ENCODE assay signal across 1 cellular context in the genomic region with DNA sequence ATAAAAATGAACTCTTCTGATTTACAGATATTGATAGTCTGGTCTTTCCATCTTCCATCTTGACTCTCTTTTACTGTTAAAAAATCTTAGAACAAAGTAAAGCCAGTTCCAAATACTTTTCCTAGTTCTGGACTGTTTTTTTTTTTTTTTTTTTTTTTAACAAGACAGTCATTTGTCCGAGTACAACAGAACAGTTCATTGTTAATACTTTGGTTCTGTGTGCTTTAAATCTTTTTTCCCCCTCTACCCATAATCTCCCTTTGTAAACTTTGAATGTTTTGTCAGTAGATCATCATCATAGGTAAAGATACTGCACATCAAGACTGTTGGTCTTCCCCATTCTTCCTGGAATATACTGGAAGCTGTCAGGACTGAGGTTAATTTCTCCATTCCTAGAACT.
A peak's percentile ranks its signal among the peaks of the same experiment; 100 is the strongest.
TF ChIP-seq lines count a peak whose summit lies in the region.

No MANE protein-coding gene starts in this region.

TF ChIP-seq in HepG2, 621 proteins besides CTCF, POLR2A, EP300 and RAD21 (continued from another document):
- TF ChIP-seq, protein P1, sequence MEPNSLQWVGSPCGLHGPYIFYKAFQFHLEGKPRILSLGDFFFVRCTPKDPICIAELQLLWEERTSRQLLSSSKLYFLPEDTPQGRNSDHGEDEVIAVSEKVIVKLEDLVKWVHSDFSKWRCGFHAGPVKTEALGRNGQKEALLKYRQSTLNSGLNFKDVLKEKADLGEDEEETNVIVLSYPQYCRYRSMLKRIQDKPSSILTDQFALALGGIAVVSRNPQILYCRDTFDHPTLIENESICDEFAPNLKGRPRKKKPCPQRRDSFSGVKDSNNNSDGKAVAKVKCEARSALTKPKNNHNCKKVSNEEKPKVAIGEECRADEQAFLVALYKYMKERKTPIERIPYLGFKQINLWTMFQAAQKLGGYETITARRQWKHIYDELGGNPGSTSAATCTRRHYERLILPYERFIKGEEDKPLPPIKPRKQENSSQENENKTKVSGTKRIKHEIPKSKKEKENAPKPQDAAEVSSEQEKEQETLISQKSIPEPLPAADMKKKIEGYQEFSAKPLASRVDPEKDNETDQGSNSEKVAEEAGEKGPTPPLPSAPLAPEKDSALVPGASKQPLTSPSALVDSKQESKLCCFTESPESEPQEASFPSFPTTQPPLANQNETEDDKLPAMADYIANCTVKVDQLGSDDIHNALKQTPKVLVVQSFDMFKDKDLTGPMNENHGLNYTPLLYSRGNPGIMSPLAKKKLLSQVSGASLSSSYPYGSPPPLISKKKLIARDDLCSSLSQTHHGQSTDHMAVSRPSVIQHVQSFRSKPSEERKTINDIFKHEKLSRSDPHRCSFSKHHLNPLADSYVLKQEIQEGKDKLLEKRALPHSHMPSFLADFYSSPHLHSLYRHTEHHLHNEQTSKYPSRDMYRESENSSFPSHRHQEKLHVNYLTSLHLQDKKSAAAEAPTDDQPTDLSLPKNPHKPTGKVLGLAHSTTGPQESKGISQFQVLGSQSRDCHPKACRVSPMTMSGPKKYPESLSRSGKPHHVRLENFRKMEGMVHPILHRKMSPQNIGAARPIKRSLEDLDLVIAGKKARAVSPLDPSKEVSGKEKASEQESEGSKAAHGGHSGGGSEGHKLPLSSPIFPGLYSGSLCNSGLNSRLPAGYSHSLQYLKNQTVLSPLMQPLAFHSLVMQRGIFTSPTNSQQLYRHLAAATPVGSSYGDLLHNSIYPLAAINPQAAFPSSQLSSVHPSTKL (CRISPR knock-in tag; IDR thresholded peaks at IDR 0.05): peak; percentile 58
- 0 out of 2 replicates have a peak, but pooled peaks have one; percentile 28 for TF ChIP-seq SAP130 (CRISPR knock-in tag; IDR thresholded peaks at IDR 0.05; ENCODE audit: low read depth)
